ENCODE assay signal across 27 cellular contexts in genomic region chr1:115320368-115320767, GRCh38. TPM values are rescaled to one million over a fixed set of nuclear protein-coding genes. Genes with fewer than 3 reads are reported as not detected.
DNase-seq lines count a peak whose midpoint lies in the region; ATAC-seq, FAIRE-seq and TF ChIP-seq lines count a peak whose summit lies in the region.
"Had no signal": no experiment of that assay in that cellular context is flagged by ENCODE, and none has a peak within 500 bp of the region (broad histone marks: within the 10 kb centered on the region; RNA-seq: fewer than 3 reads in every experiment).

No MANE protein-coding gene starts in this region.

- H3K4me3 Mint-ChIP-seq in MCF 10A (ENCODE audit: unreplicated experiment), result no peak overlapping the region
- H3K4me3 Mint-ChIP-seq: activated naive CD8-positive, alpha-beta T cell treated with anti-CD3 and anti-CD28 coated beads, Interleukin-2, amount 50 U/mL, for 24 hours; CD4-positive, alpha-beta T cell; stimulated activated effector memory CD8-positive, alpha-beta T cell treated with anti-CD3 and anti-CD28 coated beads, Interleukin-12 subunit alpha, Interleukin-12 subunit beta, amount 100 ng/mL, for 72 hours had no signal

- intact Hi-C loops in MCF 10A (cut with micrococcal nuclease), result loop anchor here (1.0 kb wide), 1 partner anchor 13 kb away; no protein-coding TSS in a partner anchor
- intact Hi-C loops in breast epithelium (cut with DNase I; ENCODE audit: low total_unique reads), result no loop called here
- intact Hi-C loops in posterior vena cava (cut with DNase I), result no loop called here

- H3K36me3 ChIP-seq in breast epithelium, result no peaks in the 10 kb centered on the region
- H3K36me3 ChIP-seq: heart left ventricle, tibial nerve had no signal

- no peak overlapping the region for H3K27ac ChIP-seq in breast epithelium
- H3K27ac ChIP-seq: heart left ventricle had no signal

- no peak for TF ChIP-seq POLR2A in breast epithelium (IDR thresholded peaks at IDR 0.05)

- H3K27me3 ChIP-seq in breast epithelium, result no peaks in the 10 kb centered on the region
- H3K27me3 ChIP-seq: heart left ventricle, tibial nerve had no signal

- no peak overlapping the region for H3K27ac Mint-ChIP-seq in MCF 10A (ENCODE audit: low read depth, unreplicated experiment)
- H3K27ac Mint-ChIP-seq: activated naive CD8-positive, alpha-beta T cell treated with anti-CD3 and anti-CD28 coated beads, Interleukin-2, amount 50 U/mL, for 24 hours; CD4-positive, alpha-beta T cell; naive thymus-derived CD8-positive, alpha-beta T cell; stimulated activated effector memory CD8-positive, alpha-beta T cell treated with anti-CD3 and anti-CD28 coated beads, Interleukin-12 subunit alpha, Interleukin-12 subunit beta, amount 100 ng/mL, for 72 hours had no signal

- DNase-seq in MCF 10A (ENCODE audit: unreplicated experiment), result peak; percentile 84
- no peak for DNase-seq in breast epithelium (ENCODE audit: low spot score in 2 of 2)
- DNase-seq in RCC 7860 (ENCODE audit: low spot score), result peak; percentile 80
- DNase-seq in posterior vena cava (ENCODE audit: low spot score), result no peak
- DNase-seq: 8988T; activated CD4-positive, alpha-beta T cell treated with anti-CD3 and anti-CD28 coated beads, Interleukin-2, amount 50 U/mL, for 4 hours; activated naive CD8-positive, alpha-beta T cell treated with anti-CD3 and anti-CD28 coated beads, Interleukin-2, amount 50 U/mL, for 24 hours; activated T-cell treated with anti-CD3 and anti-CD28 coated beads, Interleukin-2, amount 50 U/mL, for 48 hours; CD4-positive, alpha-beta T cell; central memory CD4-positive, alpha-beta T cell; cortex of kidney; DND-41; foreskin fibroblast; heart left ventricle; naive thymus-derived CD8-positive, alpha-beta T cell; NCI-H446; NCI-H82; Right ventricle myocardium superior; T-helper 2 cell had no signal

- POLR2A ChIA-PET in MCF 10A (lab: Yijun Ruan, JAX), result interaction anchor here (4.9 kb wide), 1 partner anchor 13 kb away, joined by 14 read pairs; no protein-coding TSS in a partner anchor

- H3K27me3 Mint-ChIP-seq in MCF 10A (ENCODE audit: insufficient read depth, unreplicated experiment), result no peaks in the 10 kb centered on the region
- H3K27me3 Mint-ChIP-seq: activated naive CD8-positive, alpha-beta T cell treated with anti-CD3 and anti-CD28 coated beads, Interleukin-2, amount 50 U/mL, for 24 hours had no signal

- H3K9me3 ChIP-seq in breast epithelium, result no peaks in the 10 kb centered on the region
- H3K9me3 ChIP-seq: heart left ventricle, tibial nerve had no signal

- H3K36me3 Mint-ChIP-seq in MCF 10A (ENCODE audit: insufficient read depth, unreplicated experiment), result no peaks in the 10 kb centered on the region
- H3K36me3 Mint-ChIP-seq: naive thymus-derived CD8-positive, alpha-beta T cell; stimulated activated effector memory CD8-positive, alpha-beta T cell treated with anti-CD3 and anti-CD28 coated beads, Interleukin-12 subunit alpha, Interleukin-12 subunit beta, amount 100 ng/mL, for 72 hours had no signal

- TF ChIP-seq CTCF in MCF 10A (IDR thresholded peaks at IDR 0.05; ENCODE audit: unreplicated experiment) (no peak), breast epithelium (IDR thresholded peaks at IDR 0.05) (no peak)

- no peaks in the 10 kb centered on the region for H3K4me1 ChIP-seq in breast epithelium

- BruUV-seq in MCF 10A (replicated peaks; lab: Mats Ljungman, UMichigan), result no TSS peak

- FAIRE-seq in RCC 7860 (lab: Jason Lieb, UNC), result peak; percentile 89

- no peaks in the 10 kb centered on the region for H3K9me3 Mint-ChIP-seq in MCF 10A (ENCODE audit: unreplicated experiment)
- H3K9me3 Mint-ChIP-seq: activated naive CD8-positive, alpha-beta T cell treated with anti-CD3 and anti-CD28 coated beads, Interleukin-2, amount 50 U/mL, for 24 hours; CD4-positive, alpha-beta T cell; stimulated activated effector memory CD8-positive, alpha-beta T cell treated with anti-CD3 and anti-CD28 coated beads, Interleukin-12 subunit alpha, Interleukin-12 subunit beta, amount 100 ng/mL, for 72 hours had no signal

- H3K4me3 ChIP-seq in breast epithelium, result no peak overlapping the region
- H3K4me3 ChIP-seq: heart left ventricle, tibial nerve had no signal

- ATAC-seq in esophagus mucosa, result peak; percentile 91
- no peak for ATAC-seq in HG02938 (IDR thresholded peaks at IDR 0.05; ENCODE audit: unreplicated experiment)
- no peak for ATAC-seq in GM21515 (IDR thresholded peaks at IDR 0.05; ENCODE audit: unreplicated experiment)
- ATAC-seq in HG03342 (IDR thresholded peaks at IDR 0.05; ENCODE audit: unreplicated experiment), result no peak
- ATAC-seq: activated CD4-positive, CD25-positive, alpha-beta regulatory T cell treated with anti-CD3 and anti-CD28 coated beads, Interleukin-2, amount 50 U/mL, for 24 hours; activated naive CD8-positive, alpha-beta T cell treated with anti-CD3 and anti-CD28 coated beads, Interleukin-2, amount 50 U/mL, for 24 hours; heart left ventricle; naive thymus-derived CD8-positive, alpha-beta T cell; stimulated activated effector memory CD8-positive, alpha-beta T cell treated with anti-CD3 and anti-CD28 coated beads, Interleukin-12 subunit alpha, Interleukin-12 subunit beta, amount 100 ng/mL, for 72 hours had no signal

- H3K4me1 Mint-ChIP-seq in MCF 10A (ENCODE audit: insufficient read depth, unreplicated experiment), result peaks cover 6% of the 10 kb centered on the region
- H3K4me1 Mint-ChIP-seq: activated naive CD8-positive, alpha-beta T cell treated with anti-CD3 and anti-CD28 coated beads, Interleukin-2, amount 50 U/mL, for 24 hours; naive thymus-derived CD8-positive, alpha-beta T cell; stimulated activated effector memory CD8-positive, alpha-beta T cell treated with anti-CD3 and anti-CD28 coated beads, Interleukin-12 subunit alpha, Interleukin-12 subunit beta, amount 100 ng/mL, for 72 hours had no signal

- CTCF ChIA-PET in MCF 10A (lab: Yijun Ruan, JAX), result no interaction called here

RNA-seq across cellular contexts. Expression of gene NGF, which starts 17.7 kb away (rescaled TPM):
- 1.1 and 3.2 TPM in 2 replicates for total RNA-seq in MCF 10A (2022)
- 1 to 10 TPM in 2 of 3 donors, under 1 TPM in 1; 0.64 to 7.2 (median 3.4) TPM for total RNA-seq in breast epithelium
- 0.52 TPM for total RNA-seq in esophagus mucosa
- 1 to 10 TPM; 5.1 to 6.7 TPM for total RNA-seq in posterior vena cava
- total RNA-seq: CD4-positive, alpha-beta T cell; H4; naive thymus-derived CD8-positive, alpha-beta T cell had no signal

Comparison
In these comparisons a context has a peak if more than half of its experiments do, and no peak if none do; other contexts are left out.
1. DNase-seq: peak in MCF 10A (single experiment) and RCC 7860 (single experiment); none in breast epithelium (0 of 2) and posterior vena cava (single experiment).